24 cellular contexts compared by ENCODE assay signal in the genomic region with DNA sequence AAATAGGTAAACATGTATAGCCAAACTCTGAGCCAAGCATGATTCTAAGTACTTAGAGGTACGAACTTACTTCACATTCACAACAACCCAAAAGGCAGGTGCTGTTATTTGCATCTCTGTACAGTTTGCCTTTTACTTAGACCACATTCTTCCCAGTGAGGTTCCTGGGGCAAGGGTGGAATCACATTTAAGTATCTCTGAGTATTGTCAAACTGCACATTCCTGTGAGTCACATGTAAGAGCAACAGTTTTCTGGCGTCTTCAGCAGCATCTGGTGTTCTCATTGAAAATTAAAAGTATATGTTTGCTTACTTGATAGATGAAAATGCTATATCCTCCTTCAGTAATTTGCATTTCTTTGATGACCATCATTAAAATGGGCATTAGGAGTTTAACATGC.
"Had no signal": no experiment of that assay in that cellular context is flagged by ENCODE, and none has a peak within 500 bp of the region (broad histone marks: within the 10 kb centered on the region; RNA-seq: fewer than 3 reads in every experiment).

No MANE protein-coding gene starts in this region.

- H3K27ac ChIP-seq: heart right ventricle, neutrophil, parathyroid adenoma, right atrium auricular region, thyroid gland, vagina had no signal

- H3K27me3 ChIP-seq: heart right ventricle, neutrophil, right atrium auricular region, stomach, thyroid gland, vagina had no signal

- H3K36me3 ChIP-seq: heart right ventricle, neutrophil, right atrium auricular region, stomach, thyroid gland, vagina had no signal

- DNase-seq: cortex of kidney; effector memory CD8-positive, alpha-beta T cell; erythroblast; foreskin melanocyte; glutamatergic neuron; heart right ventricle; mucosa of descending colon; naive B cell; stimulated activated CD4-positive, alpha-beta T cell treated with anti-CD3 and anti-CD28 coated beads, Interleukin-2, amount 100 ng/mL, for 24 hours; stimulated activated CD4-positive, alpha-beta T cell treated with anti-CD3 and anti-CD28 coated beads, Interleukin-4, amount 100 ng/mL, for 24 hours; stimulated activated naive CD4-positive, alpha-beta T cell treated with Interleukin-2 at 50 U/mL for 16 hours; stomach; thyroid gland had no signal

- H3K9ac ChIP-seq: parathyroid adenoma had no signal

- FAIRE-seq: endometrium, keratinocyte had no signal

- H2AFZ ChIP-seq: parathyroid adenoma had no signal

- ATAC-seq: effector memory CD8-positive, alpha-beta T cell; heart right ventricle; left lobe of liver; mucosa of descending colon; natural killer cell treated with Interleukin-12 subunit alpha and Interleukin-12 subunit beta and Interleukin-15 and Interleukin-18, amount 100 ng/mL, for 72 hours; sciatic nerve; stimulated activated effector memory CD8-positive, alpha-beta T cell treated with anti-CD3 and anti-CD28 coated beads, Interleukin-12 subunit alpha, Interleukin-12 subunit beta, amount 100 ng/mL, for 72 hours had no signal

- H3K9me3 ChIP-seq: heart right ventricle, mucosa of descending colon, neutrophil, right atrium auricular region, stomach, thyroid gland, vagina had no signal

- H3K4me1 ChIP-seq: parathyroid adenoma, thyroid gland, vagina had no signal

- H3K4me3 ChIP-seq: heart right ventricle, lung, mucosa of descending colon, right atrium auricular region, stomach, thyroid gland, vagina had no signal
